22 cellular contexts compared by ENCODE assay signal in genomic region chr7:2606539-2606936, GRCh38. TPM values are rescaled to one million over a fixed set of nuclear protein-coding genes. Genes with fewer than 3 reads are reported as not detected.
DNase-seq lines count a peak whose midpoint lies in the region; ATAC-seq, FAIRE-seq and TF ChIP-seq lines count a peak whose summit lies in the region.
"Had no signal": no experiment of that assay in that cellular context is flagged by ENCODE, and none has a peak within 500 bp of the region (broad histone marks: within the 10 kb centered on the region; RNA-seq: fewer than 3 reads in every experiment).

No MANE protein-coding gene starts in this region.

- no TSS peak for BruUV-seq in K562 (replicated peaks; lab: Mats Ljungman, UMichigan)

- no peaks in the 10 kb centered on the region for H3K79me2 ChIP-seq in K562 (ENCODE audit: control insufficient read depth, insufficient read depth, low read length)

- H3K4me2 ChIP-seq in K562 (ENCODE audit: insufficient read depth, low read length) = no peak overlapping the region
- H3K4me2 ChIP-seq: GM23338 had no signal

- TF ChIP-seq CTCF in K562 (IDR thresholded peaks at IDR 0.05 in 2 of 3, conservative IDR thresholded peaks at IDR 0.05 in 1 of 3; ENCODE audit: insufficient read depth in 2 of 3, low read depth in 1 of 3, low read length in 3 of 3) (no peak), transverse colon (IDR thresholded peaks at IDR 0.05) (no peak)

- TF ChIP-seq EP300 in K562 (IDR thresholded peaks at IDR 0.05; ENCODE audit: low read length) (no peak), transverse colon (IDR thresholded peaks at IDR 0.05; ENCODE audit: low read depth) (no peak)

- H3K27ac ChIP-seq in K562 (ENCODE audit: extremely low read depth, low read depth, low read length) = no peak overlapping the region
- H3K27ac ChIP-seq in transverse colon = peak overlapping the region in 3 of 4 donors; percentile 19 to 59 (median 50)

- in situ Hi-C loops in K562 (cut with MboI) (no loop called here), transverse colon (cut with MboI; ENCODE audit: low pct_ligation_motif_present in 1 of 4, low pct_unique_long_range_greater_than_20kb in 1 of 4, low sequenced_read_pairs in 3 of 4) (no loop called here)

- POLR2A ChIA-PET in K562 (lab: Yijun Ruan, JAX) = interaction anchor here (0.8 to 1.4 kb wide), 2 partner anchors 14 to 18 kb away, joined by 3 to 7 read pairs; no protein-coding TSS in a partner anchor

- TF ChIP-seq RAD21 in K562 (CRISPR knock-in tag; conservative IDR thresholded peaks at IDR 0.05 in 1 of 2, IDR thresholded peaks at IDR 0.05 in 1 of 2) = no peak

- no peak for FAIRE-seq in K562 (lab: Jason Lieb, UNC)
- FAIRE-seq: astrocyte, HTR-8/SVneo had no signal

- WGBS in K562 (ENCODE audit: insufficient coverage, low coverage, missing lambda C conversion rate) = 65% methylated on average over 11 of the region's 16 CpGs
- 88 to 100% methylated on average over 3 to 15 of the region's 16 CpGs for WGBS in transverse colon (ENCODE audit: low coverage in 1 of 2), 2 donors

- H3K9ac ChIP-seq in K562 (ENCODE audit: insufficient read depth in 1 of 2, low read depth in 2 of 2, low read length in 2 of 2) = no peak overlapping the region

- no peak for TF ChIP-seq POLR2A in K562 (conservative IDR thresholded peaks at IDR 0.05)
- TF ChIP-seq POLR2A in transverse colon (IDR thresholded peaks at IDR 0.05) = no peak

- no peak for DNase-seq in K562 (ENCODE audit: extremely low read depth in 1 of 4, low spot score in 3 of 4)
- DNase-seq in left cardiac atrium = peak; percentile 51
- peak; percentile 82 for DNase-seq in posterior vena cava (ENCODE audit: low spot score)
- no peak for DNase-seq in transverse colon
- no peak for DNase-seq in NCI-H345 (lab: John Stamatoyannopoulos, UW)
- no peak for DNase-seq in RPMI8226
- DNase-seq: activated CD4-positive, alpha-beta T cell treated with anti-CD3 and anti-CD28 coated beads, Interleukin-2, amount 50 U/mL, for 48 hours; activated naive CD4-positive, alpha-beta T cell treated with Interleukin-2 at 50 U/mL for 16 hours; AML-193; endodermal cell; hippocampal formation; kidney glomerular epithelial cell; NCI-H1417; NCI-H2107; NCI-H524; SHP77; stimulated activated naive B cell treated with anti-CD40 and anti-IgM and Interleukin-4, amounts not matched to agents 10 μg/mL and 1 μg/mL and 100 μg/mL, for 72 hours; T-helper 17 cell had no signal

- peaks cover 6% of the 10 kb centered on the region for H4K20me1 ChIP-seq in K562 (replicated peaks; ENCODE audit: control insufficient read depth, insufficient read depth, low read length)

- no peak overlapping the region for H2AFZ ChIP-seq in K562 (ENCODE audit: low read depth, low read length)
- H2AFZ ChIP-seq: GM23338 had no signal

- no peaks in the 10 kb centered on the region for H3K9me1 ChIP-seq in K562 (ENCODE audit: control insufficient read depth, insufficient read depth, low read length)

- no peaks in the 10 kb centered on the region for H3K36me3 ChIP-seq in K562 (ENCODE audit: control insufficient read depth, insufficient read depth, low read length)
- H3K36me3 ChIP-seq in transverse colon = no peaks in the 10 kb centered on the region

- CTCF ChIA-PET in K562 (lab: Yijun Ruan, JAX; ENCODE audit: low intra/inter-chr PET ratio) = no interaction called here

- intact Hi-C loops in K562 (cut with micrococcal nuclease) = no loop called here
- intact Hi-C loops in left cardiac atrium (cut with DNase I) = loop anchor here in 1 of 2 donors (2.0 kb wide), 1 partner anchor 18 kb away; no protein-coding TSS in a partner anchor
- intact Hi-C loops in posterior vena cava (cut with DNase I) = no loop called here
- intact Hi-C loops in transverse colon (cut with DNase I; ENCODE audit: low total_unique reads) = no loop called here

- H3K9me3 ChIP-seq in K562 (replicated peaks; ENCODE audit: control insufficient read depth, insufficient read depth, low read depth, low read length) (no peaks in the 10 kb centered on the region), transverse colon (no peaks in the 10 kb centered on the region)

- H3K4me1 ChIP-seq in K562 (replicated peaks in 1 of 2; ENCODE audit: control insufficient read depth in 2 of 2, insufficient read depth in 2 of 2, low read length in 2 of 2) = peaks cover 0 to 48% of the 10 kb centered on the region in 2 experiments; a peak in 2 of 5 replicates
- H3K4me1 ChIP-seq in transverse colon = peaks cover 0 to 4% (median 1%) of the 10 kb centered on the region in 4 donors

- H3K4me3 ChIP-seq in K562 = no peak overlapping the region
- H3K4me3 ChIP-seq in transverse colon = no peak overlapping the region
- H3K4me3 ChIP-seq: GM23338 had no signal

- no peak for ATAC-seq in K562
- ATAC-seq in left cardiac atrium = peak in 1 of 2 donors; percentile 20
- no peak for ATAC-seq in GM18873 (IDR thresholded peaks at IDR 0.05; ENCODE audit: low FRiP score, unreplicated experiment)
- ATAC-seq: GM23338; stimulated activated naive B cell treated with anti-CD40 and anti-IgM and Interleukin-4, amounts not matched to agents 10 μg/mL and 1 μg/mL and 100 μg/mL, for 72 hours; T-helper 17 cell had no signal

- H3K27me3 ChIP-seq in K562 (ENCODE audit: control insufficient read depth in 2 of 2, insufficient read depth in 2 of 2, low read length in 2 of 2) (no peaks in the 10 kb centered on the region), transverse colon (no peaks in the 10 kb centered on the region)

RNA-seq across cellular contexts. Expression of gene TTYH3, which starts 25.2 kb away (rescaled TPM):
- 4.3 and 18.5 TPM in 2 replicates for total RNA-seq in K562 (2011; cell fraction: chromatin; rRNA removed; ENCODE audit: low replicate concordance)
- total RNA-seq in K562 (2011; cell fraction: nucleolus; rRNA removed) = 13.6 and 17.2 TPM in 2 replicates
- total RNA-seq in K562 (2011; cell fraction: nucleoplasm; rRNA removed) = 8.4 and 9.7 TPM in 2 replicates
- total RNA-seq in K562 (2014; rRNA removed) (1.4 and 1.5 TPM in 2 replicates), K562 (2014; rRNA removed; fragmentation: Illumina TruSeq; extraction: Trizol) (0.06 and 0.11 TPM in 2 replicates), K562 (2015; rRNA removed; fragmentation: Illumina TruSeq; extraction: Trizol) (0.62 and 0.79 TPM in 2 replicates), K562 (2021) (4.9 and 5.5 TPM in 2 replicates), left cardiac atrium (10 to 100 TPM; 30.3 to 38.7 TPM), posterior vena cava (10 to 100 TPM; 50.1 to 51.6 TPM), transverse colon (10 to 100 TPM; 11.2 to 43.6 (median 23.0) TPM)
- polyA plus RNA-seq in K562 (2011; rRNA removed) (1.7 and 4.5 TPM in 2 replicates), K562 (2014; fragmentation: Illumina TruSeq; extraction: Trizol) (1.1 and 2.0 TPM in 2 replicates), K562 (2014; fragmentation: Nextera tagmentation; extraction: Ambion mirVana) (under 1 TPM; 0.01 to 0.04 TPM), K562 (2014; rRNA removed) (1.1 and 1.9 TPM in 2 replicates)
- polyA plus RNA-seq in K562 (2011; cell fraction: cytosol; rRNA removed) = 2.7 and 5.1 TPM in 2 replicates
- 13.6 and 13.8 TPM in 2 replicates for polyA plus RNA-seq in K562 (2011; cell fraction: nucleus; rRNA removed)
- polyA plus RNA-seq in K562 (2012) = 3.5 and 7.4 TPM in 2 replicates
- polyA minus RNA-seq in K562 (2011; rRNA and poly(A)+ RNA removed) = 0.96 and 1.1 TPM in 2 replicates
- polyA minus RNA-seq in K562 (2011; cell fraction: cytosol; rRNA and poly(A)+ RNA removed) = 5.5 and 6.6 TPM in 2 replicates
- polyA minus RNA-seq in K562 (2011; cell fraction: nucleus; rRNA and poly(A)+ RNA removed) = 5.7 and 5.9 TPM in 2 replicates

RNA-seq across cellular contexts. Expression of gene IQCE, which starts 47.8 kb away (rescaled TPM):
- 26.8 and 52.1 TPM in 2 replicates for total RNA-seq in K562 (2011; cell fraction: chromatin; rRNA removed; ENCODE audit: low replicate concordance)
- total RNA-seq in K562 (2011; cell fraction: nucleolus; rRNA removed) = 20.3 and 21.5 TPM in 2 replicates
- total RNA-seq in K562 (2011; cell fraction: nucleoplasm; rRNA removed) = 22.9 and 30.8 TPM in 2 replicates
- total RNA-seq in K562 (2014; rRNA removed) (7.2 and 8.5 TPM in 2 replicates), K562 (2014; rRNA removed; fragmentation: Illumina TruSeq; extraction: Trizol) (1.7 and 3.5 TPM in 2 replicates), K562 (2015; rRNA removed; fragmentation: Illumina TruSeq; extraction: Trizol) (3.7 and 4.2 TPM in 2 replicates), K562 (2021) (7.8 and 8.7 TPM in 2 replicates), left cardiac atrium (10 to 100 TPM; 11.5 to 12.0 TPM), posterior vena cava (10 to 100 TPM; 14.6 to 19.1 TPM), transverse colon (100 to 1,000 TPM in 1 of 4 donors, 10 to 100 TPM in 3; 27.2 to 187 (median 55.5) TPM)
- polyA plus RNA-seq in K562 (2011; rRNA removed) (3.2 and 5.0 TPM in 2 replicates), K562 (2014; fragmentation: Illumina TruSeq; extraction: Trizol) (4.4 and 6.5 TPM in 2 replicates), K562 (2014; fragmentation: Nextera tagmentation; extraction: Ambion mirVana) (under 1 TPM; 0.18 to 0.28 TPM), K562 (2014; rRNA removed) (5.1 and 6.1 TPM in 2 replicates)
- 2.3 and 3.0 TPM in 2 replicates for polyA plus RNA-seq in K562 (2011; cell fraction: cytosol; rRNA removed)
- polyA plus RNA-seq in K562 (2011; cell fraction: nucleus; rRNA removed) = 12.8 and 18.1 TPM in 2 replicates
- polyA plus RNA-seq in K562 (2012) = 5.3 and 7.0 TPM in 2 replicates
- polyA minus RNA-seq in K562 (2011; rRNA and poly(A)+ RNA removed) = 3.7 and 4.7 TPM in 2 replicates
- polyA minus RNA-seq in K562 (2011; cell fraction: cytosol; rRNA and poly(A)+ RNA removed) = 3.9 and 4.8 TPM in 2 replicates
- polyA minus RNA-seq in K562 (2011; cell fraction: nucleus; rRNA and poly(A)+ RNA removed) = 5.5 and 5.9 TPM in 2 replicates

RNA-seq across cellular contexts. Expression of gene BRAT1, which starts 51.2 kb away (rescaled TPM):
- 18.7 and 76.7 TPM in 2 replicates for total RNA-seq in K562 (2011; cell fraction: chromatin; rRNA removed; ENCODE audit: low replicate concordance)
- total RNA-seq in K562 (2011; cell fraction: nucleolus; rRNA removed) = 75.9 and 80.0 TPM in 2 replicates
- total RNA-seq in K562 (2011; cell fraction: nucleoplasm; rRNA removed) = 35.8 and 37.1 TPM in 2 replicates
- 48.2 and 53.8 TPM in 2 replicates for total RNA-seq in K562 (2014; rRNA removed)
- total RNA-seq in K562 (2014; rRNA removed; fragmentation: Illumina TruSeq; extraction: Trizol) = 1.9 and 3.7 TPM in 2 replicates
- total RNA-seq in K562 (2015; rRNA removed; fragmentation: Illumina TruSeq; extraction: Trizol) = 14.6 and 17.4 TPM in 2 replicates
- 49.6 and 49.8 TPM in 2 replicates for total RNA-seq in K562 (2021)
- 10.5 and 23.7 TPM in 2 replicates for polyA plus RNA-seq in K562 (2011; rRNA removed)
- polyA plus RNA-seq in K562 (2011; cell fraction: cytosol; rRNA removed) = 14.1 and 48.2 TPM in 2 replicates
- 84.7 and 142 TPM in 2 replicates for polyA plus RNA-seq in K562 (2011; cell fraction: nucleus; rRNA removed)
- polyA plus RNA-seq in K562 (2012) = 37.7 and 38.8 TPM in 2 replicates
- polyA plus RNA-seq in K562 (2014; fragmentation: Illumina TruSeq; extraction: Trizol) = 5.8 and 20.3 TPM in 2 replicates
- polyA plus RNA-seq in K562 (2014; fragmentation: Nextera tagmentation; extraction: Ambion mirVana) = under 1 TPM; 0.13 to 0.31 TPM
- 35.3 and 39.1 TPM in 2 replicates for polyA plus RNA-seq in K562 (2014; rRNA removed)
- polyA minus RNA-seq in K562 (2011; rRNA and poly(A)+ RNA removed) = 3.2 and 7.4 TPM in 2 replicates
- polyA minus RNA-seq in K562 (2011; cell fraction: cytosol; rRNA and poly(A)+ RNA removed) = 27.3 and 27.9 TPM in 2 replicates
- 22.2 and 25.0 TPM in 2 replicates for polyA minus RNA-seq in K562 (2011; cell fraction: nucleus; rRNA and poly(A)+ RNA removed)
- 10 to 100 TPM; 14.6 to 17.6 TPM for total RNA-seq in left cardiac atrium
- 10 to 100 TPM; 16.3 to 17.2 TPM for total RNA-seq in posterior vena cava
- 100 to 1,000 TPM in 1 of 4 donors, 10 to 100 TPM in 3; 31.7 to 120 (median 40.4) TPM for total RNA-seq in transverse colon

Comparison
In these comparisons a context has a peak if more than half of its experiments do, and no peak if none do; other contexts are left out.
1. DNase-seq: peak in left cardiac atrium (single experiment) and posterior vena cava (single experiment); none in K562 (0 of 4), transverse colon (single experiment), NCI-H345 (single experiment) and RPMI8226 (single experiment).